ENCODE assay signal across 8 cellular contexts in the genomic region with DNA sequence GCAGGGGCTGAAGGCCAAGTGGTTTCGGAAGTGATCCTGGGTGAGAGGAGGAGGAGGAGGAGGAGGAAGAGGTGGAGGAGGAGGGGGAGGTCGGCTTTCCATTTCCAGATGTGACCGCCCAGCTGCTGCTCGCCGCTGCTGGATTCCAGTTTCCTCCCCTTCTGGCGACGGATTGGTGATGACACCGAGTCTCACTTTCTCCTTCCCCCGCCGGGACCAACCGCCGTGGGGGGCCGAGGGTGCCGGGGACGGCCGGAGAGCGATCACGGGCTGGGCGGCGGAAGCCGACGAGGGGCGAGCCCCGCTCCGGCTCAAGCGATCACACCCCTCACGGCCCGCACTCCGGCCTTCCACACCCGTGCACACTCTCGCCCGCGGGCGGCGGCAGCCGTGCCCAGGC. TPM values are rescaled to one million over a fixed set of nuclear protein-coding genes. Genes with fewer than 3 reads are reported as not detected.
DNase-seq lines count a peak whose midpoint lies in the region; ATAC-seq lines count a peak whose summit lies in the region.
"Not testable (repeated sequence)": the region's sequence is repeated elsewhere in the genome, so short reads cannot be mapped to it uniquely, and the experiment has no call there.

No MANE protein-coding gene starts in this region.

- H3K27ac Mint-ChIP-seq in T-cell (peak overlapping the region in 1 of 2 donors; percentile 76), immature natural killer cell (peak overlapping the region in 5 of 6 donors; percentile 74 to 95 (median 80))

- not testable (repeated sequence) for H3K36me3 ChIP-seq in endocrine pancreas (ENCODE audit: control insufficient read depth, insufficient read depth, low read length)

- H3K9me3 Mint-ChIP-seq in T-cell, immature natural killer cell: not testable (repeated sequence)

- not testable (repeated sequence) for H3K27me3 Mint-ChIP-seq in T-cell; immature natural killer cell (ENCODE audit: low read depth in 3 of 3)

- H3K9me3 ChIP-seq in endocrine pancreas (ENCODE audit: control insufficient read depth, low read length): not testable (repeated sequence)

- not testable (repeated sequence) for H3K4me3 ChIP-seq in endocrine pancreas (ENCODE audit: control insufficient read depth, insufficient read depth, low read length)

- not testable (repeated sequence) for H3K4me1 ChIP-seq in endocrine pancreas (ENCODE audit: control insufficient read depth, insufficient read depth, low read length)

- H3K4me1 Mint-ChIP-seq in T-cell, immature natural killer cell: not testable (repeated sequence)

- H3K27me3 ChIP-seq in endocrine pancreas (ENCODE audit: control insufficient read depth, insufficient read depth, low read length): not testable (repeated sequence)

- DNase-seq in DMS 273 (lab: John Stamatoyannopoulos, UW; ENCODE audit: unreplicated experiment): peak; percentile 9
- peak; percentile 17 for DNase-seq in LHCN-M2 (ENCODE audit: low read depth)
- DNase-seq in T-cell: peak in 30 of 34 experiments; percentile 1 to 61 (median 15)
- peak; percentile 38 for DNase-seq in activated gamma-delta T cell (lab: John Stamatoyannopoulos, UW)
- DNase-seq in immature natural killer cell: peak; percentile 70 to 72 (median 71)
- DNase-seq in pons (ENCODE audit: low spot score): peak; percentile 0
- peak; percentile 8 for DNase-seq in stromal cell of bone marrow (ENCODE audit: low read depth)

- CTCF ChIA-PET in T-cell (lab: Charles Lee): not testable (repeated sequence)

- not testable (repeated sequence) for ATAC-seq in T-cell (replicated peaks in 1 of 4)

- peak overlapping the region; percentile 41 for H3K9ac ChIP-seq in endocrine pancreas (ENCODE audit: control insufficient read depth, insufficient read depth, low read length)

- H3K4me3 Mint-ChIP-seq in T-cell (peak overlapping the region; percentile 39 to 81 (median 73)), immature natural killer cell (peak overlapping the region; percentile 63 to 87 (median 83))

- POLR2A ChIA-PET in T-cell (lab: Charles Lee): not testable (repeated sequence)

- H3K36me3 Mint-ChIP-seq in T-cell, immature natural killer cell: not testable (repeated sequence)

RNA-seq across cellular contexts. Expression of gene PPIAL4D, which starts 26.1 kb away (rescaled TPM):
- total RNA-seq in LHCN-M2 (2014; rRNA removed) (not detected in 2 replicates), T-cell (1 to 10 TPM in 1 of 5 donors, under 1 TPM in 1, not detected in 3; 0.98 to 1.4 TPM)
- not detected for polyA plus RNA-seq in LHCN-M2 (2012)
- not detected for polyA plus RNA-seq in immature natural killer cell

Comparison
In these comparisons a context has a peak if more than half of its experiments do, and no peak if none do; other contexts are left out.
1. DNase-seq: peak in every context shown above with its lines; median percentile 71 in immature natural killer cell; 38 in activated gamma-delta T cell; 17 in LHCN-M2; 15 in T-cell; 9 in DMS 273; 8 in stromal cell of bone marrow; 0 in pons.